15 cellular contexts compared by ENCODE assay signal in genomic region chr3:58000306-58000705, GRCh38. TPM values are rescaled to one million over a fixed set of nuclear protein-coding genes. Genes with fewer than 3 reads are reported as not detected.
DNase-seq lines count a peak whose midpoint lies in the region; ATAC-seq, FAIRE-seq and TF ChIP-seq lines count a peak whose summit lies in the region.
"Had no signal": no experiment of that assay in that cellular context is flagged by ENCODE, and none has a peak within 500 bp of the region (broad histone marks: within the 10 kb centered on the region; RNA-seq: fewer than 3 reads in every experiment).

No MANE protein-coding gene starts in this region.

- H3K9ac ChIP-seq in HepG2 (ENCODE audit: insufficient read depth, low read depth, low read length) (no peak overlapping the region), mucosa of rectum (ENCODE audit: low read depth in 1 of 2, low read length in 2 of 2) (peak overlapping the region in 1 of 2 donors; percentile 24)

- H3K4me1 ChIP-seq in HepG2 (ENCODE audit: insufficient read depth, low read length) = peaks cover 48% of the 10 kb centered on the region
- no peaks in the 10 kb centered on the region for H3K4me1 ChIP-seq in right lobe of liver
- peaks cover 19 to 30% of the 10 kb centered on the region in 2 donors for H3K4me1 ChIP-seq in mucosa of rectum (ENCODE audit: control insufficient read depth in 2 of 2, insufficient read depth in 2 of 2, low read length in 2 of 2)

- BruUV-seq in HepG2 (replicated peaks; lab: Mats Ljungman, UMichigan) = no TSS peak

- no peak overlapping the region for H3K4me2 ChIP-seq in HepG2 (ENCODE audit: low read depth, low read length)

- H3K4me3 ChIP-seq in HepG2 (replicated peaks in 1 of 3; ENCODE audit: insufficient read depth in 1 of 3, low read depth in 2 of 3, low read length in 3 of 3) (no peak overlapping the region), right lobe of liver (no peak overlapping the region), mucosa of rectum (ENCODE audit: low read length in 2 of 2) (no peak overlapping the region)

- ATAC-seq in HepG2 (no peak), right lobe of liver (no peak)
- no peak for ATAC-seq in central memory CD8-positive, alpha-beta T cell (replicated peaks; ENCODE audit: extremely low read depth, poor library complexity, severe bottlenecking)

- H3K27ac ChIP-seq in HepG2 (ENCODE audit: extremely low read length, insufficient read depth, low read length) = no peak overlapping the region
- no peak overlapping the region for H3K27ac ChIP-seq in right lobe of liver
- peak overlapping the region; percentile 83 to 92 for H3K27ac ChIP-seq in mucosa of rectum (ENCODE audit: low read depth in 2 of 2, low read length in 2 of 2)

- no peaks in the 10 kb centered on the region for H3K9me3 Mint-ChIP-seq in central memory CD8-positive, alpha-beta T cell
- no peaks in the 10 kb centered on the region for H3K9me3 Mint-ChIP-seq in activated naive CD4-positive, alpha-beta T cell treated with anti-CD3 and anti-CD28 coated beads for 36 hours

- no peak for TF ChIP-seq RAD21 in HepG2 (CRISPR knock-in tag; IDR thresholded peaks at IDR 0.05)

- TF ChIP-seq CTCF in HepG2 (CRISPR knock-in tag; IDR thresholded peaks at IDR 0.05) (no peak), right lobe of liver (IDR thresholded peaks at IDR 0.05) (no peak)

- POLR2A ChIA-PET in HepG2 (lab: Yijun Ruan, JAX) = no interaction called here

- no peaks in the 10 kb centered on the region for H3K27me3 Mint-ChIP-seq in central memory CD8-positive, alpha-beta T cell
- no peaks in the 10 kb centered on the region for H3K27me3 Mint-ChIP-seq in activated naive CD4-positive, alpha-beta T cell treated with anti-CD3 and anti-CD28 coated beads for 36 hours (ENCODE audit: low read depth)

- no peaks in the 10 kb centered on the region for H3K36me3 ChIP-seq in HepG2 (replicated peaks in 1 of 2; ENCODE audit: control insufficient read depth in 1 of 2, insufficient read depth in 2 of 2, low read length in 2 of 2)
- no peaks in the 10 kb centered on the region for H3K36me3 ChIP-seq in right lobe of liver
- H3K36me3 ChIP-seq in mucosa of rectum (ENCODE audit: control insufficient read depth in 2 of 2, insufficient read depth in 2 of 2, low read length in 2 of 2) = no peaks in the 10 kb centered on the region

- peak overlapping the region; percentile 51 for H3K27ac Mint-ChIP-seq in central memory CD8-positive, alpha-beta T cell (ENCODE audit: low read depth)
- no peak overlapping the region for H3K27ac Mint-ChIP-seq in activated naive CD4-positive, alpha-beta T cell treated with anti-CD3 and anti-CD28 coated beads for 36 hours

- no peak overlapping the region for H3K4me3 Mint-ChIP-seq in central memory CD8-positive, alpha-beta T cell
- H3K4me3 Mint-ChIP-seq in activated naive CD4-positive, alpha-beta T cell treated with anti-CD3 and anti-CD28 coated beads for 36 hours = no peak overlapping the region

- intact Hi-C loops in HepG2 (cut with micrococcal nuclease; ENCODE audit: unreplicated experiment) = no loop called here
- intact Hi-C loops in right lobe of liver (cut with DNase I) = loop anchor here (10.0 kb wide), 3 partner anchors 174 to 304 kb away; partner anchors contain the start of genes HTD2 (in 1 of the 2) and RPP14 (in 1 of the 2)
- intact Hi-C loops in activated naive CD4-positive, alpha-beta T cell treated with anti-CD3 and anti-CD28 coated beads for 36 hours (cut with micrococcal nuclease) = no loop called here

- H3K36me3 Mint-ChIP-seq in central memory CD8-positive, alpha-beta T cell (ENCODE audit: insufficient read depth) = peaks cover 2% of the 10 kb centered on the region
- no peaks in the 10 kb centered on the region for H3K36me3 Mint-ChIP-seq in activated naive CD4-positive, alpha-beta T cell treated with anti-CD3 and anti-CD28 coated beads for 36 hours (ENCODE audit: low read depth)

- CTCF ChIA-PET in HepG2 (lab: Yijun Ruan, JAX; ENCODE audit: low intra/inter-chr PET ratio, low total read pairs) = no interaction called here
- CTCF ChIA-PET in activated naive CD4-positive, alpha-beta T cell treated with anti-CD3 and anti-CD28 coated beads for 36 hours (lab: Charles Lee) = interaction anchor here (0.7 kb wide), 1 partner anchor 167 kb away, joined by 4 read pairs; no protein-coding TSS in a partner anchor

- no peak for TF ChIP-seq EP300 in HepG2 (IDR thresholded peaks at IDR 0.05; ENCODE audit: low read depth in 2 of 2, low read length in 2 of 2)
- TF ChIP-seq EP300 in HepG2 (CRISPR knock-in tag; IDR thresholded peaks at IDR 0.05; ENCODE audit: borderline replicate concordance) = no peak

- H2AFZ ChIP-seq in HepG2 (ENCODE audit: low read length) = no peak overlapping the region

- FAIRE-seq in HepG2 (lab: Jason Lieb, UNC) = no peak
- FAIRE-seq: A204.1, G401.6 had no signal

- in situ Hi-C loops in HepG2 (cut with HindIII; ENCODE audit: extremely low pct_ligation_motif_present, low pct_unique_long_range_greater_than_20kb) = no loop called here

- H3K9me3 ChIP-seq in HepG2 (ENCODE audit: low read length) (no peaks in the 10 kb centered on the region), right lobe of liver (no peaks in the 10 kb centered on the region), mucosa of rectum (ENCODE audit: control insufficient read depth in 2 of 2, low read length in 2 of 2) (no peaks in the 10 kb centered on the region)

- H3K27me3 ChIP-seq in HepG2 (ENCODE audit: control insufficient read depth in 1 of 2, insufficient read depth in 2 of 2, low read length in 2 of 2) (no peaks in the 10 kb centered on the region), right lobe of liver (no peaks in the 10 kb centered on the region), mucosa of rectum (ENCODE audit: control insufficient read depth in 2 of 2, insufficient read depth in 2 of 2, low read length in 2 of 2) (no peaks in the 10 kb centered on the region)

- no peaks in the 10 kb centered on the region for H4K20me1 ChIP-seq in HepG2 (ENCODE audit: insufficient read depth, low read length)

- TF ChIP-seq POLR2A in HepG2 (IDR thresholded peaks at IDR 0.05; ENCODE audit: insufficient read depth in 1 of 2, low read depth in 2 of 2, low read length in 2 of 2) (no peak), right lobe of liver (IDR thresholded peaks at IDR 0.05) (no peak)

- peaks cover 16% of the 10 kb centered on the region for H3K4me1 Mint-ChIP-seq in central memory CD8-positive, alpha-beta T cell
- H3K4me1 Mint-ChIP-seq in activated naive CD4-positive, alpha-beta T cell treated with anti-CD3 and anti-CD28 coated beads for 36 hours (ENCODE audit: low read depth) = peaks cover 13% of the 10 kb centered on the region

- DNase-seq in HepG2 (ENCODE audit: low spot score) = no peak
- no peak for DNase-seq in right lobe of liver
- no peak for DNase-seq in central memory CD8-positive, alpha-beta T cell (ENCODE audit: low spot score in 2 of 2)
- DNase-seq in NCI-H82 (lab: John Stamatoyannopoulos, UW) = no peak
- no peak for DNase-seq in ureter (ENCODE audit: low spot score)
- no peak for DNase-seq in activated naive CD4-positive, alpha-beta T cell treated with anti-CD3 and anti-CD28 coated beads for 36 hours
- no peak for DNase-seq in dermis blood vessel endothelial cell
- DNase-seq: DMS79 treated with DMSO at 0.1 percent for 48 hours, MV-4-11, NCI-H1417 treated with DMSO at 0.1 percent for 48 hours, NCI-H2029 treated with DMSO at 0.1 percent for 48 hours, NCI-H510A treated with DMSO at 0.1 percent for 48 hours had no signal

- no peaks in the 10 kb centered on the region for H3K79me2 ChIP-seq in HepG2 (ENCODE audit: insufficient read depth, low read length)

- WGBS in HepG2 (ENCODE audit: low lambda C conversion rate) = 96% methylated on average over 5 of the region's 5 CpGs
- 100% methylated on average over 5 of the region's 5 CpGs for WGBS in right lobe of liver (ENCODE audit: insufficient coverage, low coverage, low lambda C conversion rate, missing lambda C conversion rate)

TF ChIP-seq in HepG2, 621 proteins besides CTCF, POLR2A, EP300 and RAD21:
- TF ChIP-seq ZNF564 (CRISPR knock-in tag; IDR thresholded peaks at IDR 0.05) (no peak), ZNF121 (CRISPR knock-in tag; IDR thresholded peaks at IDR 0.05) (peak; percentile 70; the same call in 1 of the 2 replicates), YY1 (IDR thresholded peaks at IDR 0.05; ENCODE audit: insufficient read depth, insufficient replicate concordance, low read depth, low read length) (peak; percentile 27), CBX2 (IDR thresholded peaks at IDR 0.05; ENCODE audit: low read depth, low read length) (no peak), CBX2 (CRISPR knock-in tag; IDR thresholded peaks at IDR 0.05; ENCODE audit: low read depth) (no peak)
TF ChIP-seq in HepG2: peak in this region for 2.

RNA-seq across cellular contexts. Expression of gene FLNB, which starts 7.9 kb away (rescaled TPM):
- total RNA-seq in HepG2 (2016; rRNA removed; fragmentation: Illumina TruSeq; extraction: Trizol) = 48.8 and 130 TPM in 2 replicates
- 13.1 and 13.3 TPM in 2 replicates for total RNA-seq in HepG2 (2016; cell fraction: cytosol; rRNA removed; fragmentation: Illumina TruSeq; extraction: Trizol; ENCODE audit: low read depth)
- 39.2 and 136 TPM in 2 replicates for total RNA-seq in HepG2 (2016; cell fraction: insoluble cytoplasmic fraction; rRNA removed; fragmentation: Illumina TruSeq; extraction: Trizol)
- total RNA-seq in HepG2 (2016; cell fraction: membrane; rRNA removed; fragmentation: Illumina TruSeq; extraction: Trizol) = 18.9 and 22.5 TPM in 2 replicates
- total RNA-seq in HepG2 (2016; cell fraction: nucleus; rRNA removed; fragmentation: Illumina TruSeq; extraction: Trizol) = 211 and 228 TPM in 2 replicates
- 106 and 126 TPM in 2 replicates for polyA plus RNA-seq in HepG2 (2011; rRNA removed)
- 92.4 and 98.4 TPM in 2 replicates for polyA plus RNA-seq in HepG2 (2011; cell fraction: cytosol; rRNA removed)
- polyA plus RNA-seq in HepG2 (2011; cell fraction: nucleus; rRNA removed) = 739 and 796 TPM in 2 replicates
- 198 and 216 TPM in 2 replicates for polyA plus RNA-seq in HepG2 (2012)
- polyA plus RNA-seq in HepG2 (2016; cell fraction: cytosol; fragmentation: Illumina TruSeq; extraction: Trizol; ENCODE audit: low read depth) = 8.9 and 9.6 TPM in 2 replicates
- polyA plus RNA-seq in HepG2 (2016; cell fraction: insoluble cytoplasmic fraction; fragmentation: Illumina TruSeq; extraction: Trizol; ENCODE audit: low read depth) = 41.9 and 44.7 TPM in 2 replicates
- polyA plus RNA-seq in HepG2 (2016; cell fraction: membrane; fragmentation: Illumina TruSeq; extraction: Trizol; ENCODE audit: low read depth) = 15.4 and 16.3 TPM in 2 replicates
- polyA plus RNA-seq in HepG2 (2016; cell fraction: nucleus; fragmentation: Illumina TruSeq; extraction: Trizol; ENCODE audit: insufficient read depth, low read depth) = 270 and 279 TPM in 2 replicates
- 277 and 558 TPM in 2 replicates for polyA minus RNA-seq in HepG2 (2011; rRNA and poly(A)+ RNA removed; ENCODE audit: low replicate concordance)
- 259 and 274 TPM in 2 replicates for polyA minus RNA-seq in HepG2 (2011; cell fraction: cytosol; rRNA and poly(A)+ RNA removed)
- polyA minus RNA-seq in HepG2 (2011; cell fraction: nucleus; rRNA and poly(A)+ RNA removed) = 831 and 1,056 TPM in 2 replicates
- total RNA-seq in right lobe of liver = 100 to 1,000 TPM in 2 of 6 experiments, 10 to 100 TPM in 4; 48.4 to 109 (median 97.8) TPM
- 303 TPM for total RNA-seq in ureter
- total RNA-seq in activated naive CD4-positive, alpha-beta T cell treated with anti-CD3 and anti-CD28 coated beads for 36 hours = 10 to 100 TPM; 47.7 to 48.0 TPM
- total RNA-seq in dermis blood vessel endothelial cell = 676 and 796 TPM in 2 replicates

Comparison
In these comparisons a context has a peak if more than half of its experiments do, and no peak if none do; other contexts are left out.
1. intact Hi-C loops: an anchor here in right lobe of liver (10.0 kb wide); none called in HepG2 and activated naive CD4-positive, alpha-beta T cell treated with anti-CD3 and anti-CD28 coated beads for 36 hours.
2. H3K27ac ChIP-seq: peak in mucosa of rectum (2 of 2); none in HepG2 (single experiment) and right lobe of liver (0 of 3).